ENCODE assay signal across 1 cellular context in genomic region chr1:153990468-153991150, GRCh38.
TF ChIP-seq lines count a peak whose summit lies in the region.

TSS of gene RPS27 (plus strand) at chr1:153990762. CDS start at chr1:153990797, 35 bp downstream.

TF ChIP-seq in K562, 482 proteins besides CTCF, POLR2A, EP300 and RAD21 (continued from another document and continues in another):
- no peak for TF ChIP-seq ZNF398 (CRISPR knock-in tag; IDR thresholded peaks at IDR 0.05)
- TF ChIP-seq MYNN (IDR thresholded peaks at IDR 0.05) = no peak
- no peak for TF ChIP-seq MYNN (CRISPR knock-in tag; IDR thresholded peaks at IDR 0.05)
- no peak for TF ChIP-seq PHTF2 (CRISPR knock-in tag; IDR thresholded peaks at IDR 0.05)
- TF ChIP-seq HMGXB4 (CRISPR knock-in tag; IDR thresholded peaks at IDR 0.05) = peak; percentile 84; the same call in 1 of the 2 replicates
- TF ChIP-seq ZNF124 (CRISPR knock-in tag; IDR thresholded peaks at IDR 0.05) = no peak
- TF ChIP-seq RBM17 (IDR thresholded peaks at IDR 0.05; ENCODE audit: borderline replicate concordance, low read depth, low read length) = no peak
- no peak for TF ChIP-seq ATF2 (CRISPR knock-in tag; IDR thresholded peaks at IDR 0.05)
- TF ChIP-seq ZMIZ1 (IDR thresholded peaks at IDR 0.05; ENCODE audit: low read depth in 2 of 2, low read length in 2 of 2) = peak in 1 of 2 experiments; percentile 69; a peak in 1 of 4 replicates
- no peak for TF ChIP-seq NFIX (CRISPR knock-in tag; IDR thresholded peaks at IDR 0.05; ENCODE audit: low read depth)
- no peak for TF ChIP-seq KAT2B (IDR thresholded peaks at IDR 0.05; ENCODE audit: low read depth, low read length)
- TF ChIP-seq XRCC5 (IDR thresholded peaks at IDR 0.05; ENCODE audit: low read depth, low read length) = peak; percentile 92; the same call in 1 of the 2 replicates
- TF ChIP-seq NR0B1 (IDR thresholded peaks at IDR 0.05; ENCODE audit: partially characterized antibody) = no peak
- no peak for TF ChIP-seq HNRNPK (IDR thresholded peaks at IDR 0.05; ENCODE audit: low read depth, low read length, poor library complexity, severe bottlenecking)
- no peak for TF ChIP-seq CHD2 (IDR thresholded peaks at IDR 0.05; ENCODE audit: low read depth, low read length)
- TF ChIP-seq DMBX1 (CRISPR knock-in tag; IDR thresholded peaks at IDR 0.05; ENCODE audit: borderline replicate concordance) = no peak
- TF ChIP-seq HDAC3 (IDR thresholded peaks at IDR 0.05; ENCODE audit: borderline replicate concordance, partially characterized antibody) = peak; percentile 71
- no peak; the same call in 1 of the 2 replicates for TF ChIP-seq FOXP4 (CRISPR knock-in tag; IDR thresholded peaks at IDR 0.05; ENCODE audit: borderline replicate concordance)
- peak; percentile 79 for TF ChIP-seq ASH1L (IDR thresholded peaks at IDR 0.05; ENCODE audit: borderline replicate concordance, low read depth, partially characterized antibody)
- TF ChIP-seq SRF (CRISPR knock-in tag; IDR thresholded peaks at IDR 0.05) = peak in 1 of 2 experiments; percentile 77; a peak in 2 of 4 replicates
- no peak for TF ChIP-seq MXI1 (IDR thresholded peaks at IDR 0.05; ENCODE audit: low read depth, low read length)
- no peak for TF ChIP-seq ZBTB8A (IDR thresholded peaks at IDR 0.05; ENCODE audit: partially characterized antibody)
- TF ChIP-seq CLOCK (CRISPR knock-in tag; IDR thresholded peaks at IDR 0.05; ENCODE audit: borderline replicate concordance) = no peak
- TF ChIP-seq ATF3 (IDR thresholded peaks at IDR 0.05) = peak; percentile 95
- TF ChIP-seq ATF3 (CRISPR knock-in tag; conservative IDR thresholded peaks at IDR 0.05) = peak; percentile 90
- TF ChIP-seq SP1 (CRISPR knock-in tag; IDR thresholded peaks at IDR 0.05) = peak; percentile 95
- TF ChIP-seq CC2D1A (IDR thresholded peaks at IDR 0.05) = 0 out of 2 replicates have a peak, but pooled peaks have one; percentile 21
- TF ChIP-seq SIX5 (IDR thresholded peaks at IDR 0.05; ENCODE audit: borderline replicate concordance in 1 of 2, insufficient read depth in 1 of 2, low read depth in 1 of 2, low read length in 2 of 2) = peak; percentile 74 to 79
- TF ChIP-seq ELF1 (tag; IDR thresholded peaks at IDR 0.05) = peak; percentile 97
- TF ChIP-seq HOXB6 (CRISPR knock-in tag; IDR thresholded peaks at IDR 0.05; ENCODE audit: borderline replicate concordance) = 0 out of 2 replicates have a peak, but pooled peaks have one; percentile 60
- no peak for TF ChIP-seq BHLHE40 (IDR thresholded peaks at IDR 0.05; ENCODE audit: low read length)
- TF ChIP-seq UBTF (IDR thresholded peaks at IDR 0.05; ENCODE audit: borderline replicate concordance in 1 of 2, low read depth in 2 of 2, low read length in 2 of 2) = no peak
- no peak for TF ChIP-seq ETS2 (tag; IDR thresholded peaks at IDR 0.05; ENCODE audit: borderline replicate concordance, poor library complexity, severe bottlenecking)
- TF ChIP-seq BRD4 (IDR thresholded peaks at IDR 0.05) = 0 out of 2 replicates have a peak, but pooled peaks have one; percentile 46
- TF ChIP-seq TBP (optimal IDR thresholded peaks at IDR 0.05; ENCODE audit: low read depth, low read length) = peak; percentile 100
- 0 out of 2 replicates have a peak, but pooled peaks have one; percentile 26 for TF ChIP-seq PHB (CRISPR knock-in tag; IDR thresholded peaks at IDR 0.05)
- TF ChIP-seq SNRNP70 (optimal IDR thresholded peaks at IDR 0.05; ENCODE audit: low read depth, low read length) = no peak
- no peak for TF ChIP-seq KLF16 (IDR thresholded peaks at IDR 0.05)
- TF ChIP-seq SNIP1 (IDR thresholded peaks at IDR 0.05; ENCODE audit: low read depth) = no peak
- TF ChIP-seq YBX1 (IDR thresholded peaks at IDR 0.05) = no peak
- no peak for TF ChIP-seq NFATC3 (IDR thresholded peaks at IDR 0.05)
- TF ChIP-seq BCL6 (CRISPR knock-in tag; IDR thresholded peaks at IDR 0.05) = 0 out of 2 replicates have a peak, but pooled peaks have one; percentile 41
- TF ChIP-seq U2AF1 (optimal IDR thresholded peaks at IDR 0.05; ENCODE audit: low read depth, low read length) = no peak
